ENCODE assay signal across 24 cellular contexts in genomic region chr9:111362526-111362925, GRCh38. TPM values are rescaled to one million over a fixed set of nuclear protein-coding genes. Genes with fewer than 3 reads are reported as not detected.
"Had no signal": no experiment of that assay in that cellular context is flagged by ENCODE, and none has a peak within 500 bp of the region (broad histone marks: within the 10 kb centered on the region; RNA-seq: fewer than 3 reads in every experiment).

No MANE protein-coding gene starts in this region.

- H3K4me1 ChIP-seq: parathyroid adenoma had no signal

- H3K27ac ChIP-seq: cardiac muscle cell, parathyroid adenoma had no signal

- H3K27ac Mint-ChIP-seq: activated T-cell treated with anti-CD3 and anti-CD28 coated beads, Interleukin-2, amount 50 U/mL, for 72 hours; natural killer cell treated with Interleukin-12 subunit alpha and Interleukin-12 subunit beta and Interleukin-15 and Interleukin-18, amount 100 ng/mL, for 72 hours had no signal

- H3K4me3 Mint-ChIP-seq: activated naive CD4-positive, alpha-beta T cell treated with anti-CD3 and anti-CD28 coated beads, Interleukin-2, amount 50 U/mL, for 24 hours; activated T-cell treated with anti-CD3 and anti-CD28 coated beads, Interleukin-2, amount 50 U/mL, for 72 hours; effector memory CD8-positive, alpha-beta T cell; natural killer cell treated with Interleukin-12 subunit alpha and Interleukin-12 subunit beta and Interleukin-15 and Interleukin-18, amount 100 ng/mL, for 72 hours had no signal

- H2AFZ ChIP-seq: parathyroid adenoma had no signal

- H3K4me1 Mint-ChIP-seq: activated naive CD4-positive, alpha-beta T cell treated with anti-CD3 and anti-CD28 coated beads, Interleukin-2, amount 50 U/mL, for 24 hours had no signal

- H3K79me2 ChIP-seq: parathyroid adenoma had no signal

- H3K27me3 ChIP-seq: cardiac muscle cell had no signal

- H3K9ac ChIP-seq: parathyroid adenoma had no signal

- FAIRE-seq: frontal cortex, keratinocyte had no signal

- DNase-seq: activated CD4-positive, alpha-beta T cell treated with anti-CD3 and anti-CD28 coated beads, Interleukin-2, amount 50 U/mL, for 1 hour; activated CD8-positive, alpha-beta memory T cell treated with anti-CD3 and anti-CD28 coated beads for 24 hours; activated CD8-positive, alpha-beta memory T cell treated with anti-CD3 and anti-CD28 coated beads, Interleukin-2, amount 50 U/mL, for 48 hours; activated effector memory CD4-positive, alpha-beta T cell treated with anti-CD3 and anti-CD28 coated beads, Interleukin-2, amount 50 U/mL, for 16 hours; activated T-cell treated with anti-CD3 and anti-CD28 coated beads, Interleukin-2, amount 50 U/mL, for 72 hours; amniotic stem cell; effector memory CD8-positive, alpha-beta T cell; hypothalamus; stimulated activated CD8-positive, alpha-beta memory T cell treated with anti-CD3 and anti-CD28 coated beads, Interleukin-4, amount 100 ng/mL, for 48 hours; stimulated activated naive CD4-positive, alpha-beta T cell had no signal

- H3K9me3 Mint-ChIP-seq: activated naive CD4-positive, alpha-beta T cell treated with anti-CD3 and anti-CD28 coated beads, Interleukin-2, amount 50 U/mL, for 24 hours; activated T-cell treated with anti-CD3 and anti-CD28 coated beads, Interleukin-2, amount 50 U/mL, for 72 hours; effector memory CD8-positive, alpha-beta T cell; natural killer cell treated with Interleukin-12 subunit alpha and Interleukin-12 subunit beta and Interleukin-15 and Interleukin-18, amount 100 ng/mL, for 72 hours had no signal

- ATAC-seq: activated CD4-positive, CD25-positive, alpha-beta regulatory T cell treated with anti-CD3 and anti-CD28 coated beads, Interleukin-2, amount 50 U/mL, for 24 hours; activated T-cell treated with anti-CD3 and anti-CD28 coated beads, Interleukin-2, amount 50 U/mL, for 72 hours; effector memory CD8-positive, alpha-beta T cell; left lobe of liver; natural killer cell treated with Interleukin-12 subunit alpha and Interleukin-12 subunit beta and Interleukin-15 and Interleukin-18, amount 100 ng/mL, for 72 hours; sciatic nerve had no signal

- H3K4me3 ChIP-seq: cardiac muscle cell, lung had no signal

- H3K27me3 Mint-ChIP-seq: activated naive CD4-positive, alpha-beta T cell treated with anti-CD3 and anti-CD28 coated beads, Interleukin-2, amount 50 U/mL, for 24 hours; effector memory CD8-positive, alpha-beta T cell; natural killer cell treated with Interleukin-12 subunit alpha and Interleukin-12 subunit beta and Interleukin-15 and Interleukin-18, amount 100 ng/mL, for 72 hours had no signal

RNA-seq across cellular contexts. Expression of gene OR2K2, which starts 32.5 kb away (rescaled TPM):
- total RNA-seq: activated T-cell treated with anti-CD3 and anti-CD28 coated beads, Interleukin-2, amount 50 U/mL, for 72 hours; cardiac muscle cell; dermis microvascular lymphatic vessel endothelial cell; fibroblast of lung; left lobe of liver; lung; natural killer cell treated with Interleukin-12 subunit alpha and Interleukin-12 subunit beta and Interleukin-15 and Interleukin-18, amount 100 ng/mL, for 72 hours; sciatic nerve; ureter had no signal
- polyA plus RNA-seq: fibroblast of lung, keratinocyte, lung, thymus had no signal
